In genomic region chr11:9574806-9575530, GRCh38 we compare ENCODE assay signal across 8 cellular contexts. TPM values are rescaled to one million over a fixed set of nuclear protein-coding genes. Genes with fewer than 3 reads are reported as not detected.
DNase-seq lines count a peak whose midpoint lies in the region; ATAC-seq and TF ChIP-seq lines count a peak whose summit lies in the region.

No MANE protein-coding gene starts in this region.

- CTCF ChIA-PET in GM10248 (lab: Yijun Ruan, JAX) = interaction anchor here (1.0 to 4.2 kb wide), 10 partner anchors 9 to 174 kb away, joined by 3 to 27 read pairs (median 7); no protein-coding TSS in a partner anchor

- no peak for ATAC-seq in GM18909 (IDR thresholded peaks at IDR 0.05; ENCODE audit: poor library complexity, unreplicated experiment)

- H3K27me3 ChIP-seq in SJCRH30 = no peaks in the 10 kb centered on the region
- H3K27me3 ChIP-seq in stomach = no peaks in the 10 kb centered on the region

- H3K4me3 ChIP-seq in SJCRH30 (peak overlapping the region; percentile 79), stomach (peak overlapping the region; percentile 74 to 96 (median 83))

- H3K4me1 ChIP-seq in SJCRH30 (peaks cover 24% of the 10 kb centered on the region), stomach (peaks cover 2 to 71% (median 34%) of the 10 kb centered on the region in 4 donors)

- WGBS in stomach, 5 donors = 0 to 1% (median 0%) methylated on average over 30 to 34 of the region's 34 CpGs

- POLR2A ChIA-PET in GM10248 (lab: Yijun Ruan, JAX) = no interaction called here

- TF ChIP-seq POLR2A in stomach (IDR thresholded peaks at IDR 0.05) = no peak

- DNase-seq in EL (peak; percentile 91), KBM-7 (peak; percentile 68), SJCRH30 (peak; percentile 82 to 87), cerebellar cortex (ENCODE audit: low spot score) (peak; percentile 76), kidney glomerular epithelial cell (lab: John Stamatoyannopoulos, UW) (peak; percentile 91), stomach (peak; percentile 44), GM10248 (ENCODE audit: extremely low spot score) (no peak)

- H3K9me3 ChIP-seq in SJCRH30 (replicated peaks) = no peaks in the 10 kb centered on the region
- no peaks in the 10 kb centered on the region for H3K9me3 ChIP-seq in stomach

- peaks cover 48% of the 10 kb centered on the region for H3K36me3 ChIP-seq in SJCRH30
- H3K36me3 ChIP-seq in stomach = peaks cover 0 to 27% (median 14%) of the 10 kb centered on the region in 4 donors

- TF ChIP-seq EP300 in stomach (IDR thresholded peaks at IDR 0.05) = no peak

- peak overlapping the region; percentile 57 for H3K27ac ChIP-seq in SJCRH30
- H3K27ac ChIP-seq in stomach = peak overlapping the region; percentile 73 to 99 (median 96)

- in situ Hi-C loops in KBM-7 (cut with MboI; ENCODE audit: low pct_unique_long_range_greater_than_20kb, low sequenced_read_pairs) = no loop called here

- intact Hi-C loops in stomach (cut with DNase I; ENCODE audit: low total_unique reads) = no loop called here

- TF ChIP-seq CTCF in stomach (IDR thresholded peaks at IDR 0.05) (no peak), GM10248 (IDR thresholded peaks at IDR 0.05; ENCODE audit: control extremely low read depth, extremely low read depth, low read depth, missing control alignments) (no peak)

RNA-seq across cellular contexts. Expression of gene WEE1, which starts 1.5 kb away (rescaled TPM):
- total RNA-seq in SJCRH30 (2014; rRNA removed; shearing (Covaris generic)) = 102 and 120 TPM in 2 replicates
- total RNA-seq in stomach = 10 to 100 TPM; 11.7 to 79.1 (median 29.6) TPM
- polyA plus RNA-seq in stomach = 10 to 100 TPM in 2 of 3 donors, 1 to 10 TPM in 1; 5.0 to 29.8 (median 12.9) TPM
